In the genomic region with DNA sequence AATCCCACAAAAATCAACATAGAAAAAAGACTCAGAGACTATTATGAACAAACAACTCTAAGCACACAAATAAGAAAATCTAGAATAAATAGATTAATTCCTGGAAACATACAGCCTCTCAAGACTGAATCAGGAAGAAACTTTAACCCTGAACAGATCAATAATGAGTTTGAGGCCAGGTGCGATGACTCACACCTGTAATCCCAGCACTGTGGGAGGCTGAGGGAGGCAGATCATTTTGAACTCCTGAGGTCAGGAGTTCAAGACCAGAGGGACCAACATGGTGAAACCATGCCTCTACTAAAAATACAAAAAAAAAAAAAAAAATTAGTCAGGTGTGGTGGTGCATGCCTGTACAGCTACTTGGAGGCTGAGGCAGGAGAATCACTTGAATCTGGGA, we compare ENCODE assay signal across 24 cellular contexts.
"Had no signal": no experiment of that assay in that cellular context is flagged by ENCODE, and none has a peak within 500 bp of the region (broad histone marks: within the 10 kb centered on the region; RNA-seq: fewer than 3 reads in every experiment).

No MANE protein-coding gene starts in this region.

- H3K27me3 ChIP-seq: pancreas, spleen, suprapubic skin, tibial artery, upper lobe of right lung had no signal

- H3K27ac ChIP-seq: left ventricle myocardium inferior, pancreas, prostate gland, skin epidermis, spleen, suprapubic skin, thoracic aorta, tibial artery, upper lobe of right lung had no signal

- H3K36me3 ChIP-seq: left ventricle myocardium inferior, pancreas, prostate gland, spleen, suprapubic skin, thoracic aorta, tibial artery, upper lobe of right lung had no signal

- ATAC-seq: naive thymus-derived CD8-positive, alpha-beta T cell; pancreas; right cardiac atrium; sciatic nerve; stimulated activated effector memory CD8-positive, alpha-beta T cell treated with anti-CD3 and anti-CD28 coated beads, Interleukin-12 subunit alpha, Interleukin-12 subunit beta, amount 100 ng/mL, for 72 hours; upper lobe of right lung had no signal

- H3K4me1 ChIP-seq: left ventricle myocardium inferior, pancreas, prostate gland, spleen, suprapubic skin, tibial artery, upper lobe of right lung had no signal

- H3K9me3 ChIP-seq: pancreas, prostate gland, suprapubic skin, thoracic aorta, upper lobe of right lung had no signal

- DNase-seq: hypothalamus; immature natural killer cell; kidney; left ventricle myocardium inferior; mesendoderm; naive thymus-derived CD8-positive, alpha-beta T cell; nucleus accumbens; pancreas; posterior cingulate gyrus; retina; right cardiac atrium; spleen; stimulated activated CD4-positive, alpha-beta T cell treated with anti-CD3 and anti-CD28 coated beads, Interleukin-4, amount 100 ng/mL, for 24 hours; stimulated activated naive CD4-positive, alpha-beta T cell; tibial artery; trophoblast cell; upper lobe of right lung had no signal

- H3K4me3 ChIP-seq: left ventricle myocardium inferior, lung, pancreas, prostate gland, skin epidermis, spleen, suprapubic skin, thoracic aorta, tibial artery, upper lobe of right lung had no signal
